9 cellular contexts compared by ENCODE assay signal in the genomic region with DNA sequence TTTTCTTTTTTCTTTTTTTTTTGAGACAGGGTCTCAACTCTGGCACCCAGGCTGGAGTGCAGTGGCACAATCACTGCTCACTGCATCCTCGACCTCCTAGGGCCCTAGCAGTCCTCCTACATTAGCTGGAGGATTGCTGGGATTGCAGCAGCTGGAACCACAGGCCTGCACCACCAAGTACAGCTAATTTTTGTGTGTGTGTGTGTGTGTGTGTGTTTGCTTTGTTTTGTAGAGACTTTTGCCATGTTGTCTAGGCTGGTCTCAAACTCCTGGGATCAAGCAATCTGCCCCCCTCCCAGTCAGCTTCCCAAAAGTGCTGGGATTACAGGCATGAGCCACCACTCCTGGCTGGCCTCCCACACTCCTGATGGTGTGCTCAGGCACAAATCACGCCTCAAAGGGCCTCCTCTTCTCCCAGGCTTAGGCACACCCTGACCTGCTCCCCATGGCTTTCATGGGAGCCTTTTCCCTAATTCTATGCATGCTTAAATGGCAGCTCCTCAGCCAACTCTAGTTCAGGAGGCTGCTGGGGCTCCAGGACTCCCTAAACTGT. TPM values are rescaled to one million over a fixed set of nuclear protein-coding genes. Genes with fewer than 3 reads are reported as not detected.
A peak's percentile ranks its signal among the peaks of the same experiment; 100 is the strongest.
DNase-seq lines count a peak whose midpoint lies in the region; ATAC-seq and TF ChIP-seq lines count a peak whose summit lies in the region.
"Had no signal": no experiment of that assay in that cellular context is flagged by ENCODE, and none has a peak within 500 bp of the region (broad histone marks: within the 10 kb centered on the region; RNA-seq: fewer than 3 reads in every experiment).

No MANE protein-coding gene starts in this region.

- POLR2A ChIA-PET in A673 (lab: Charles Lee; ENCODE audit: low non-redundant PET) = interaction anchor here (0.7 kb wide), 1 partner anchor 22 kb away, joined by 3 read pairs; no protein-coding TSS in a partner anchor
- POLR2A ChIA-PET in activated CD4-positive, alpha-beta memory T cell treated with anti-CD3 and anti-CD28 coated beads for 36 hours (lab: Charles Lee) = interaction anchor here (1.2 to 2.4 kb wide), 3 partner anchors 17 to 298 kb away, joined by 3 to 9 read pairs (median 6); a partner anchor contains a TSS

- H3K27me3 Mint-ChIP-seq in effector memory CD8-positive, alpha-beta T cell = no peaks in the 10 kb centered on the region
- no peaks in the 10 kb centered on the region for H3K27me3 Mint-ChIP-seq in natural killer cell treated with Interleukin-12 subunit alpha and Interleukin-12 subunit beta and Interleukin-15 and Interleukin-18, amount 100 ng/mL, for 72 hours
- no peaks in the 10 kb centered on the region for H3K27me3 Mint-ChIP-seq in activated CD4-positive, alpha-beta memory T cell treated with anti-CD3 and anti-CD28 coated beads for 36 hours

- H3K27ac ChIP-seq in A673 (ENCODE audit: low read depth, low read length, poor library complexity, severe bottlenecking) = no peak overlapping the region

- H3K4me1 Mint-ChIP-seq in effector memory CD8-positive, alpha-beta T cell (ENCODE audit: low read depth in 2 of 2) = peaks cover 28 to 32% of the 10 kb centered on the region in 2 donors
- peaks cover 9 to 26% of the 10 kb centered on the region in 2 donors for H3K4me1 Mint-ChIP-seq in natural killer cell treated with Interleukin-12 subunit alpha and Interleukin-12 subunit beta and Interleukin-15 and Interleukin-18, amount 100 ng/mL, for 72 hours (ENCODE audit: low read depth in 2 of 2)
- peaks cover 34% of the 10 kb centered on the region for H3K4me1 Mint-ChIP-seq in activated CD4-positive, alpha-beta memory T cell treated with anti-CD3 and anti-CD28 coated beads for 36 hours (ENCODE audit: low read depth)

- ATAC-seq in effector memory CD8-positive, alpha-beta T cell (replicated peaks) = no peak
- ATAC-seq in natural killer cell treated with Interleukin-12 subunit alpha and Interleukin-12 subunit beta and Interleukin-15 and Interleukin-18, amount 100 ng/mL, for 72 hours = no peak
- no peak for ATAC-seq in HG03159 (IDR thresholded peaks at IDR 0.05; ENCODE audit: unreplicated experiment)
- no peak for ATAC-seq in GM18511 (IDR thresholded peaks at IDR 0.05; ENCODE audit: unreplicated experiment)

- BruUV-seq in A673 (replicated peaks; lab: Mats Ljungman, UMichigan) = TSS peak; percentile 25

- no peaks in the 10 kb centered on the region for H3K9me3 Mint-ChIP-seq in effector memory CD8-positive, alpha-beta T cell
- no peaks in the 10 kb centered on the region for H3K9me3 Mint-ChIP-seq in natural killer cell treated with Interleukin-12 subunit alpha and Interleukin-12 subunit beta and Interleukin-15 and Interleukin-18, amount 100 ng/mL, for 72 hours
- peaks cover 4% of the 10 kb centered on the region for H3K9me3 Mint-ChIP-seq in activated CD4-positive, alpha-beta memory T cell treated with anti-CD3 and anti-CD28 coated beads for 36 hours

- CTCF ChIA-PET in A673 (lab: Charles Lee) = no interaction called here
- CTCF ChIA-PET in activated CD4-positive, alpha-beta memory T cell treated with anti-CD3 and anti-CD28 coated beads for 36 hours (lab: Charles Lee) = interaction anchor here (1.2 to 3.3 kb wide), 3 partner anchors 17 to 137 kb away, joined by 6 to 18 read pairs (median 8); a partner anchor contains a TSS

- DNase-seq in A673 (ENCODE audit: low spot score) (no peak), MG63 (peak; percentile 38), NCI-H510A treated with DMSO at 0.1 percent for 48 hours (lab: John Stamatoyannopoulos, UW) (no peak)
- no peak for DNase-seq in effector memory CD8-positive, alpha-beta T cell
- no peak for DNase-seq in natural killer cell treated with Interleukin-12 subunit alpha and Interleukin-12 subunit beta and Interleukin-15 and Interleukin-18, amount 100 ng/mL, for 72 hours (ENCODE audit: low spot score)
- no peak for DNase-seq in activated CD4-positive, alpha-beta memory T cell treated with anti-CD3 and anti-CD28 coated beads for 36 hours

- no peak overlapping the region for H3K4me3 ChIP-seq in A673 (ENCODE audit: low read depth, low read length, poor library complexity, severe bottlenecking)
- no peak overlapping the region for H3K4me3 ChIP-seq in MG63

- no peaks in the 10 kb centered on the region for H3K36me3 ChIP-seq in A673 (ENCODE audit: insufficient read depth, low read length, poor library complexity, severe bottlenecking)
- H3K36me3 ChIP-seq in MG63 = no peaks in the 10 kb centered on the region

- peak overlapping the region; percentile 14 to 22 for H3K27ac Mint-ChIP-seq in effector memory CD8-positive, alpha-beta T cell
- peak overlapping the region in 1 of 2 donors; percentile 5 for H3K27ac Mint-ChIP-seq in natural killer cell treated with Interleukin-12 subunit alpha and Interleukin-12 subunit beta and Interleukin-15 and Interleukin-18, amount 100 ng/mL, for 72 hours
- no peak overlapping the region for H3K27ac Mint-ChIP-seq in activated CD4-positive, alpha-beta memory T cell treated with anti-CD3 and anti-CD28 coated beads for 36 hours

- H3K4me1 ChIP-seq in A673 (ENCODE audit: insufficient read depth, low read length, poor library complexity, severe bottlenecking) = peaks cover 8% of the 10 kb centered on the region

- intact Hi-C loops in A673 (cut with micrococcal nuclease; ENCODE audit: unreplicated experiment) = no loop called here
- intact Hi-C loops in activated CD4-positive, alpha-beta memory T cell treated with anti-CD3 and anti-CD28 coated beads for 36 hours (cut with micrococcal nuclease) = no loop called here

- H3K9me3 ChIP-seq in A673 (ENCODE audit: low read depth, low read length, poor library complexity, severe bottlenecking) (peaks cover 5% of the 10 kb centered on the region), MG63 (no peaks in the 10 kb centered on the region)

- H3K4me3 Mint-ChIP-seq in effector memory CD8-positive, alpha-beta T cell = peak overlapping the region; percentile 70 to 71
- peak overlapping the region; percentile 57 for H3K4me3 Mint-ChIP-seq in natural killer cell treated with Interleukin-12 subunit alpha and Interleukin-12 subunit beta and Interleukin-15 and Interleukin-18, amount 100 ng/mL, for 72 hours
- no peak overlapping the region for H3K4me3 Mint-ChIP-seq in activated CD4-positive, alpha-beta memory T cell treated with anti-CD3 and anti-CD28 coated beads for 36 hours

- no peak for TF ChIP-seq CTCF in A673 (conservative IDR thresholded peaks at IDR 0.05; ENCODE audit: low read depth, low read length)

- H3K36me3 Mint-ChIP-seq in effector memory CD8-positive, alpha-beta T cell (ENCODE audit: insufficient read depth) = peaks cover 10% of the 10 kb centered on the region
- H3K36me3 Mint-ChIP-seq in natural killer cell treated with Interleukin-12 subunit alpha and Interleukin-12 subunit beta and Interleukin-15 and Interleukin-18, amount 100 ng/mL, for 72 hours = no peaks in the 10 kb centered on the region
- no peaks in the 10 kb centered on the region for H3K36me3 Mint-ChIP-seq in activated CD4-positive, alpha-beta memory T cell treated with anti-CD3 and anti-CD28 coated beads for 36 hours

- H3K27me3 ChIP-seq in A673 (replicated peaks; ENCODE audit: insufficient read depth, low read depth, low read length, poor library complexity) (no peaks in the 10 kb centered on the region), MG63 (no peaks in the 10 kb centered on the region)

RNA-seq across cellular contexts. Expression of a gene that starts 9.4 kb away (rescaled TPM):
- 4.7 and 5.2 TPM in 2 replicates for total RNA-seq in A673 (2021)
- 0.10 TPM in 1 of 2 replicates, not detected in the other for total RNA-seq in MG63 (2014; rRNA removed; shearing (Covaris generic); ENCODE audit: low replicate concordance)
- 10 to 100 TPM in 1 of 2 donors, 1 to 10 TPM in 1; 6.2 to 13.4 TPM for total RNA-seq in natural killer cell treated with Interleukin-12 subunit alpha and Interleukin-12 subunit beta and Interleukin-15 and Interleukin-18, amount 100 ng/mL, for 72 hours
- 1 to 10 TPM; 3.6 to 4.2 TPM for total RNA-seq in activated CD4-positive, alpha-beta memory T cell treated with anti-CD3 and anti-CD28 coated beads for 36 hours

RNA-seq across cellular contexts. Expression of a gene that starts 9.4 kb away (rescaled TPM):
- 3.9 and 4.3 TPM in 2 replicates for total RNA-seq in A673 (2021)
- not detected in 2 replicates for total RNA-seq in MG63 (2014; rRNA removed; shearing (Covaris generic); ENCODE audit: low replicate concordance)
- under 1 TPM in 1 of 2 donors, not detected in 1; 0.36 TPM for total RNA-seq in natural killer cell treated with Interleukin-12 subunit alpha and Interleukin-12 subunit beta and Interleukin-15 and Interleukin-18, amount 100 ng/mL, for 72 hours
- total RNA-seq in activated CD4-positive, alpha-beta memory T cell treated with anti-CD3 and anti-CD28 coated beads for 36 hours = under 1 TPM; 0.69 to 0.90 TPM
- total RNA-seq: epithelial cell of proximal tubule had no signal

RNA-seq across cellular contexts. Expression of a gene that starts 16.9 kb away (rescaled TPM):
- 425 and 445 TPM in 2 replicates for total RNA-seq in A673 (2021)
- 12.6 and 19.1 TPM in 2 replicates for total RNA-seq in MG63 (2014; rRNA removed; shearing (Covaris generic); ENCODE audit: low replicate concordance)
- total RNA-seq in natural killer cell treated with Interleukin-12 subunit alpha and Interleukin-12 subunit beta and Interleukin-15 and Interleukin-18, amount 100 ng/mL, for 72 hours = 10 to 100 TPM; 11.8 to 35.9 TPM
- 10 to 100 TPM; 13.1 to 14.6 TPM for total RNA-seq in activated CD4-positive, alpha-beta memory T cell treated with anti-CD3 and anti-CD28 coated beads for 36 hours

RNA-seq across cellular contexts. Expression of a gene that starts 41.3 kb away (rescaled TPM):
- 47.4 and 48.0 TPM in 2 replicates for total RNA-seq in A673 (2021)
- 35.8 and 52.2 TPM in 2 replicates for total RNA-seq in MG63 (2014; rRNA removed; shearing (Covaris generic); ENCODE audit: low replicate concordance)
- 10 to 100 TPM; 55.6 to 68.2 TPM for total RNA-seq in natural killer cell treated with Interleukin-12 subunit alpha and Interleukin-12 subunit beta and Interleukin-15 and Interleukin-18, amount 100 ng/mL, for 72 hours
- total RNA-seq in activated CD4-positive, alpha-beta memory T cell treated with anti-CD3 and anti-CD28 coated beads for 36 hours = 10 to 100 TPM; 32.1 to 33.2 TPM

Comparison
In these comparisons a context has a peak if more than half of its experiments do, and no peak if none do; other contexts are left out.
1. RNA of a gene that starts 16.9 kb away (total RNA-seq): 425 to 445 TPM in A673; 11.8 to 35.9 TPM in natural killer cell treated with Interleukin-12 subunit alpha and Interleukin-12 subunit beta and Interleukin-15 and Interleukin-18, amount 100 ng/mL, for 72 hours, 12.6 to 19.1 TPM in MG63 and 13.1 to 14.6 TPM in activated CD4-positive, alpha-beta memory T cell treated with anti-CD3 and anti-CD28 coated beads for 36 hours; every median in the first group is over 10 times any median in the second.